ENCODE assay signal across 8 cellular contexts in the genomic region with DNA sequence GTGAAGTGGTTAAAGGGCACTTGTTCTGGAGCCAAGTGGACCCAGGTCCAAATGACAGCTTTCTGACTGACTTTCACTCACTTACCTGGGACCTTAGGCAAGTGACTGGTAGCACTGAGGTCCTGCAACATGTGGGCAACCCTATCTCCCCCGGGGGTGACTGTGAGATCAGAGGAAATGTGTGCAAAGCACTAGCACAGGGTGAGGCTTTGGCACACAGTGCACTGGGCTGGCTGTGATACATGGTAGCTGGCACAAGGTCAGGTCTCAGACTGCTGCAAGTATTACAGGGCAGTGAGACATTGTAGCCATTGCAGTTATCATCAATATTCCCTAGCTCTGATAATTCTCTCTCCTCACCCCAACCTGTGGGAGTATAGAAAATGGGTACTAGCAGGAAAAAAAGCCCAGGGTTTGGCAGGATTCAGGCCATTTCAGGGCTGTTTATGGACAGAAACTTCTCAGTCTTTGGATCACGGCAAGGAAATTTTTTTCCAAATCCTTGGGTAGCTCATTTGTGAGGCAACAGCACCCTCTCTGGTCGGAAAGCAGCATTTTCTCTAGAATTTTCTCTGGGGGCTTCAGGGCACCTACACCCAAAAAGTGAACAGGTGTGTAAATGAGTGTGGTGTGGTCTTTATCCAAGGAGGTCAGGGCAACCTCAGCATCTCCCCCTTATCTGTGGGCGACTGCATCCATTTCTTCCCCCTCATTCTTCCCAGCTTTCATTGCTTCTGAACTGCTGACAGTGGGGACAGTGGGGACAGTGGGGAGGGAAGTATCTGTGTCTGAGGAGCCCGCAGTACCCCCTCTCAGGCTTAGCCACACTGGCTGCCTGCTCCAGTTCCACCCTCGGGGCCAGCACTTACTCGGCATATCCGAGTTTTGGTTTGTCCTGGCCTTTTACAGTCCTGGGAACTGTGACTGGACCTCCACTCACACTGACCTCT.
DNase-seq lines count a peak whose midpoint lies in the region; ATAC-seq and TF ChIP-seq lines count a peak whose summit lies in the region.

No MANE protein-coding gene starts in this region.

- intact Hi-C loops in colonic mucosa (cut with DNase I), result loop anchor here (5.0 kb wide), 1 partner anchor 588 kb away; no protein-coding TSS in a partner anchor

- peak; percentile 43 for TF ChIP-seq CTCF in colonic mucosa (IDR thresholded peaks at IDR 0.05)

- no peaks in the 10 kb centered on the region for H3K4me1 ChIP-seq in colonic mucosa

- no peak overlapping the region for H3K4me3 ChIP-seq in colonic mucosa

- no peak for ATAC-seq in GM18867 (IDR thresholded peaks at IDR 0.05; ENCODE audit: unreplicated experiment)

- H3K9me3 ChIP-seq in colonic mucosa, result no peaks in the 10 kb centered on the region

- H3K27ac ChIP-seq in colonic mucosa, result no peak overlapping the region

- H3K9ac ChIP-seq in colonic mucosa (ENCODE audit: low read depth in 2 of 2, low read length in 2 of 2), result no peak overlapping the region

- no peaks in the 10 kb centered on the region for H3K27me3 ChIP-seq in colonic mucosa

- peak; percentile 55 for DNase-seq in ELF-1 (ENCODE audit: low read depth, low spot score)
- DNase-seq in NCI-H1105 treated with DMSO at 0.1 percent for 48 hours (lab: John Stamatoyannopoulos, UW), result peak; percentile 73
- peak; percentile 23 for DNase-seq in colonic mucosa
- DNase-seq in medulla oblongata (ENCODE audit: extremely low spot score), result peak; percentile 66
- no peak for DNase-seq in A172 (ENCODE audit: low spot score)
- no peak for DNase-seq in GOT3 (lab: John Stamatoyannopoulos, UW)
- DNase-seq in NCI-H146 treated with DMSO at 0.1 percent for 48 hours (lab: John Stamatoyannopoulos, UW; ENCODE audit: unreplicated experiment), result no peak

- no peaks in the 10 kb centered on the region for H3K36me3 ChIP-seq in colonic mucosa

Comparison
In these comparisons a context has a peak if more than half of its experiments do, and no peak if none do; other contexts are left out.
1. DNase-seq: peak in ELF-1 (single experiment), NCI-H1105 treated with DMSO at 0.1 percent for 48 hours (single experiment), colonic mucosa (single experiment) and medulla oblongata (single experiment); none in A172 (single experiment), GOT3 (single experiment) and NCI-H146 treated with DMSO at 0.1 percent for 48 hours (single experiment).